20 cellular contexts compared by ENCODE assay signal in genomic region chr3:141949394-141949793, GRCh38.
"Had no signal": no experiment of that assay in that cellular context is flagged by ENCODE, and none has a peak within 500 bp of the region (broad histone marks: within the 10 kb centered on the region; RNA-seq: fewer than 3 reads in every experiment).

No MANE protein-coding gene starts in this region.

- H3K9me3 ChIP-seq: adrenal gland, gastroesophageal sphincter, heart right ventricle, left ventricle myocardium inferior, right atrium auricular region, transverse colon had no signal

- H3K27ac ChIP-seq: adrenal gland, gastroesophageal sphincter, heart right ventricle, left ventricle myocardium inferior, right atrium auricular region, skin epidermis, transverse colon, WERI-Rb-1 had no signal

- H3K27ac Mint-ChIP-seq: activated naive CD4-positive, alpha-beta T cell treated with anti-CD3 and anti-CD28 coated beads, Interleukin-2, amount 50 U/mL, for 24 hours; memory B cell; natural killer cell; progenitor cell of endocrine pancreas; stimulated activated naive B cell treated with anti-CD40 and anti-IgM and Interleukin-4, amounts not matched to agents 10 μg/mL and 1 μg/mL and 100 μg/mL, for 72 hours had no signal

- H3K27me3 Mint-ChIP-seq: activated naive CD4-positive, alpha-beta T cell treated with anti-CD3 and anti-CD28 coated beads, Interleukin-2, amount 50 U/mL, for 24 hours; activated T-cell treated with anti-CD3 and anti-CD28 coated beads, Interleukin-2, amount 50 U/mL, for 24 hours; memory B cell; progenitor cell of endocrine pancreas; stimulated activated naive B cell treated with anti-CD40 and anti-IgM and Interleukin-4, amounts not matched to agents 10 μg/mL and 1 μg/mL and 100 μg/mL, for 72 hours had no signal

- H3K4me1 ChIP-seq: adrenal gland, heart right ventricle, left ventricle myocardium inferior, right atrium auricular region had no signal

- H3K9me3 Mint-ChIP-seq: activated naive CD4-positive, alpha-beta T cell treated with anti-CD3 and anti-CD28 coated beads, Interleukin-2, amount 50 U/mL, for 24 hours; activated T-cell treated with anti-CD3 and anti-CD28 coated beads, Interleukin-2, amount 50 U/mL, for 24 hours; memory B cell; natural killer cell; stimulated activated naive B cell treated with anti-CD40 and anti-IgM and Interleukin-4, amounts not matched to agents 10 μg/mL and 1 μg/mL and 100 μg/mL, for 72 hours had no signal

- H3K4me1 Mint-ChIP-seq: activated naive CD4-positive, alpha-beta T cell treated with anti-CD3 and anti-CD28 coated beads, Interleukin-2, amount 50 U/mL, for 24 hours had no signal

- ATAC-seq: gastroesophageal sphincter, natural killer cell had no signal

- H3K27me3 ChIP-seq: adrenal gland, gastroesophageal sphincter, heart right ventricle, right atrium auricular region, transverse colon had no signal

- DNase-seq: activated CD4-positive, alpha-beta T cell treated with anti-CD3 and anti-CD28 coated beads, Interleukin-2, amount 50 U/mL, for 48 hours; activated effector memory CD4-positive, alpha-beta T cell treated with anti-CD3 and anti-CD28 coated beads, Interleukin-2, amount 50 U/mL, for 16 hours; activated T-cell treated with anti-CD3 and anti-CD28 coated beads, Interleukin-2, amount 50 U/mL, for 24 hours; erythroblast; heart right ventricle; left ventricle myocardium inferior; natural killer cell; nucleus accumbens; stimulated activated CD4-positive, alpha-beta T cell treated with anti-CD3 and anti-CD28 coated beads, Interleukin-15, amount 100 ng/mL, for 24 hours; stimulated activated CD4-positive, alpha-beta T cell treated with anti-CD3 and anti-CD28 coated beads, Interleukin-4, amount 100 ng/mL, for 1 hour; stimulated activated naive B cell treated with anti-CD40 and anti-IgM and Interleukin-4, amounts not matched to agents 10 μg/mL and 1 μg/mL and 100 μg/mL, for 72 hours; transverse colon; WERI-Rb-1 had no signal

- H3K4me3 Mint-ChIP-seq: activated naive CD4-positive, alpha-beta T cell treated with anti-CD3 and anti-CD28 coated beads, Interleukin-2, amount 50 U/mL, for 24 hours; activated T-cell treated with anti-CD3 and anti-CD28 coated beads, Interleukin-2, amount 50 U/mL, for 24 hours; memory B cell; natural killer cell; stimulated activated naive B cell treated with anti-CD40 and anti-IgM and Interleukin-4, amounts not matched to agents 10 μg/mL and 1 μg/mL and 100 μg/mL, for 72 hours had no signal

- H3K4me3 ChIP-seq: adrenal gland, gastroesophageal sphincter, heart right ventricle, left ventricle myocardium inferior, right atrium auricular region, skin epidermis, transverse colon had no signal
